Comparison of ENCODE assay signal across 8 cellular contexts in the genomic region with DNA sequence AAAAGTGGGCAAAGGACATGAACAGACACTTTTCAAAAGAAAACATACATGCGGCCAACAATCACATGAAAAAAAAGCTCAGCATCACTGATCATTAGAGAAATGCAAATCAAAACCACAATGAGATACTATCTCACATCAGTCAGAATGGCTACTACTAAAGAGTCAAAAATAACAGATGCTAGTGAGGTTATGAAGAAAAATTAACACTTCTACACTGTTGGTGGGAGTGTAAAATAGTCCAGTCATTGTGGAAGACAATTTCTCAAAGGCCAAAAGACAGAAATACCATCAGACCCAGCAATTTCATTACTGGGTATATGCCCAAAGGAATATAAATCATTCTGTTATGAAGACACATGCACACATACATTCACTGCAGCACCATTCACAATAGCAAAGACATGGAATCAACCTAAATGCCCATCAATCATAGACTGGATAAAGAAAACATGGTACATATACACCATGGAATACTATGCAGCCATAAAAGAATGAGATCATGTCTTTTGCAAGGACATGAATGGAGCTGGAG.
DNase-seq lines count a peak whose midpoint lies in the region; ATAC-seq lines count a peak whose summit lies in the region.
"Not testable (repeated sequence)": the region's sequence is repeated elsewhere in the genome, so short reads cannot be mapped to it uniquely, and the experiment has no call there.

No MANE protein-coding gene starts in this region.

- peak overlapping the region; percentile 40 for H3K27ac Mint-ChIP-seq in activated T-helper 1 cell treated with anti-CD3 and anti-CD28 coated beads, Interleukin-12 subunit alpha, Interleukin-12 subunit beta, Interleukin-2, Interleukin-4 antibody, amounts not matched to agents 30 ng/mL and 10 ng/mL and 1 ng/mL, durations not matched to agents 14 hours and 24 hours and 36 hours
- peak overlapping the region; percentile 78 for H3K27ac Mint-ChIP-seq in stimulated activated memory B cell treated with anti-CD40 and anti-IgM and Interleukin-4, amounts not matched to agents 10 μg/mL and 1 μg/mL and 100 μg/mL, for 72 hours

- not testable (repeated sequence) for H3K4me3 Mint-ChIP-seq in activated T-helper 1 cell treated with anti-CD3 and anti-CD28 coated beads, Interleukin-12 subunit alpha, Interleukin-12 subunit beta, Interleukin-2, Interleukin-4 antibody, amounts not matched to agents 30 ng/mL and 10 ng/mL and 1 ng/mL, durations not matched to agents 14 hours and 24 hours and 36 hours
- H3K4me3 Mint-ChIP-seq in stimulated activated memory B cell treated with anti-CD40 and anti-IgM and Interleukin-4, amounts not matched to agents 10 μg/mL and 1 μg/mL and 100 μg/mL, for 72 hours, result peak overlapping the region; percentile 3

- intact Hi-C loops in activated T-helper 1 cell treated with anti-CD3 and anti-CD28 coated beads, Interleukin-12 subunit alpha, Interleukin-12 subunit beta, Interleukin-2, Interleukin-4 antibody, amounts not matched to agents 30 ng/mL and 10 ng/mL and 1 ng/mL, durations not matched to agents 14 hours and 24 hours and 36 hours (cut with micrococcal nuclease), result loop anchor here (2.0 kb wide), 1 partner anchor 20 kb away; no protein-coding TSS in a partner anchor

- peaks cover 61% of the 10 kb centered on the region for H3K4me1 Mint-ChIP-seq in activated T-helper 1 cell treated with anti-CD3 and anti-CD28 coated beads, Interleukin-12 subunit alpha, Interleukin-12 subunit beta, Interleukin-2, Interleukin-4 antibody, amounts not matched to agents 30 ng/mL and 10 ng/mL and 1 ng/mL, durations not matched to agents 14 hours and 24 hours and 36 hours (ENCODE audit: low read depth)
- peaks cover 53% of the 10 kb centered on the region for H3K4me1 Mint-ChIP-seq in stimulated activated memory B cell treated with anti-CD40 and anti-IgM and Interleukin-4, amounts not matched to agents 10 μg/mL and 1 μg/mL and 100 μg/mL, for 72 hours

- ATAC-seq in GM18502 (IDR thresholded peaks at IDR 0.05; ENCODE audit: poor library complexity, unreplicated experiment) (peak; percentile 50), GM19043 (IDR thresholded peaks at IDR 0.05; ENCODE audit: low read depth, unreplicated experiment) (peak; percentile 36), GM21529 (IDR thresholded peaks at IDR 0.05; ENCODE audit: unreplicated experiment) (peak; percentile 38), HG02798 (IDR thresholded peaks at IDR 0.05; ENCODE audit: poor library complexity, unreplicated experiment) (peak; percentile 53), HG03108 (IDR thresholded peaks at IDR 0.05; ENCODE audit: unreplicated experiment) (peak; percentile 34), HG03521 (IDR thresholded peaks at IDR 0.05; ENCODE audit: unreplicated experiment) (peak; percentile 37)
- peak; percentile 71 for ATAC-seq in stimulated activated memory B cell treated with anti-CD40 and anti-IgM and Interleukin-4, amounts not matched to agents 10 μg/mL and 1 μg/mL and 100 μg/mL, for 72 hours

- H3K9me3 Mint-ChIP-seq in activated T-helper 1 cell treated with anti-CD3 and anti-CD28 coated beads, Interleukin-12 subunit alpha, Interleukin-12 subunit beta, Interleukin-2, Interleukin-4 antibody, amounts not matched to agents 30 ng/mL and 10 ng/mL and 1 ng/mL, durations not matched to agents 14 hours and 24 hours and 36 hours; stimulated activated memory B cell treated with anti-CD40 and anti-IgM and Interleukin-4, amounts not matched to agents 10 μg/mL and 1 μg/mL and 100 μg/mL, for 72 hours: not testable (repeated sequence)

- DNase-seq in activated T-helper 1 cell treated with anti-CD3 and anti-CD28 coated beads, Interleukin-12 subunit alpha, Interleukin-12 subunit beta, Interleukin-2, Interleukin-4 antibody, amounts not matched to agents 30 ng/mL and 10 ng/mL and 1 ng/mL, durations not matched to agents 14 hours and 24 hours and 36 hours (ENCODE audit: low spot score), result not testable (repeated sequence)

- not testable (repeated sequence) for H3K36me3 Mint-ChIP-seq in activated T-helper 1 cell treated with anti-CD3 and anti-CD28 coated beads, Interleukin-12 subunit alpha, Interleukin-12 subunit beta, Interleukin-2, Interleukin-4 antibody, amounts not matched to agents 30 ng/mL and 10 ng/mL and 1 ng/mL, durations not matched to agents 14 hours and 24 hours and 36 hours (ENCODE audit: low read depth)
- H3K36me3 Mint-ChIP-seq in stimulated activated memory B cell treated with anti-CD40 and anti-IgM and Interleukin-4, amounts not matched to agents 10 μg/mL and 1 μg/mL and 100 μg/mL, for 72 hours, result peaks cover 13% of the 10 kb centered on the region

- H3K27me3 Mint-ChIP-seq in activated T-helper 1 cell treated with anti-CD3 and anti-CD28 coated beads, Interleukin-12 subunit alpha, Interleukin-12 subunit beta, Interleukin-2, Interleukin-4 antibody, amounts not matched to agents 30 ng/mL and 10 ng/mL and 1 ng/mL, durations not matched to agents 14 hours and 24 hours and 36 hours (ENCODE audit: insufficient read depth); stimulated activated memory B cell treated with anti-CD40 and anti-IgM and Interleukin-4, amounts not matched to agents 10 μg/mL and 1 μg/mL and 100 μg/mL, for 72 hours: not testable (repeated sequence)
